8 cellular contexts compared by ENCODE assay signal in genomic region chr11:57530596-57531507, GRCh38. TPM values are rescaled to one million over a fixed set of nuclear protein-coding genes. Genes with fewer than 3 reads are reported as not detected.
A peak's percentile ranks its signal among the peaks of the same experiment; 100 is the strongest.
DNase-seq lines count a peak whose midpoint lies in the region; ATAC-seq lines count a peak whose summit lies in the region.

Gene TIMM10 (minus strand): TSS chr11:57530754. CDS start chr11:57530189, 565 bp downstream.

- no peaks in the 10 kb centered on the region for H3K27me3 Mint-ChIP-seq in IgD-negative memory B cell

- H3K27ac Mint-ChIP-seq in IgD-negative memory B cell: peak within 1 kb of the TSS; percentile 90 to 96 (median 95)

- H3K4me1 Mint-ChIP-seq in IgD-negative memory B cell: peaks cover 10 to 18% (median 14%) of the 10 kb centered on the region in 3 donors

- peak; percentile 96 for DNase-seq in DMS 273 treated with DMSO at 0.1 percent for 48 hours (lab: John Stamatoyannopoulos, UW)
- peak; percentile 60 for DNase-seq in OCI-M2 (lab: John Stamatoyannopoulos, UW; ENCODE audit: unreplicated experiment)
- peak; percentile 88 for DNase-seq in activated T-cell treated with anti-CD3 and anti-CD28 coated beads for 4 hours
- peak; percentile 90 for DNase-seq in epidermal melanocyte (ENCODE audit: insufficient read length, low spot score)
- DNase-seq in middle frontal gyrus (ENCODE audit: extremely low spot score, low spot score): peak; percentile 97
- DNase-seq in stimulated activated CD8-positive, alpha-beta memory T cell treated with anti-CD3 and anti-CD28 coated beads, Interleukin-2, amount 100 ng/mL, for 48 hours (ENCODE audit: low read depth in 2 of 2): peak; percentile 80 to 86

- H3K4me3 Mint-ChIP-seq in IgD-negative memory B cell: peak within 1 kb of the TSS; percentile 87 to 98 (median 95)

- ATAC-seq in GM21529 (IDR thresholded peaks at IDR 0.05; ENCODE audit: unreplicated experiment): peak; percentile 98

- H3K9me3 Mint-ChIP-seq in IgD-negative memory B cell: no peaks in the 10 kb centered on the region

- peaks cover 1% of the 10 kb centered on the region for H3K36me3 Mint-ChIP-seq in IgD-negative memory B cell

RNA-seq across cellular contexts. Expression of gene TIMM10, which starts in this region (rescaled TPM):
- 63.5 TPM for polyA plus RNA-seq in IgD-negative memory B cell

Comparison
In these comparisons a context has a peak if more than half of its experiments do, and no peak if none do; other contexts are left out.
1. Peak in every context shown above with its lines: DNase-seq and ATAC-seq.